23 cellular contexts compared by ENCODE assay signal in the genomic region with DNA sequence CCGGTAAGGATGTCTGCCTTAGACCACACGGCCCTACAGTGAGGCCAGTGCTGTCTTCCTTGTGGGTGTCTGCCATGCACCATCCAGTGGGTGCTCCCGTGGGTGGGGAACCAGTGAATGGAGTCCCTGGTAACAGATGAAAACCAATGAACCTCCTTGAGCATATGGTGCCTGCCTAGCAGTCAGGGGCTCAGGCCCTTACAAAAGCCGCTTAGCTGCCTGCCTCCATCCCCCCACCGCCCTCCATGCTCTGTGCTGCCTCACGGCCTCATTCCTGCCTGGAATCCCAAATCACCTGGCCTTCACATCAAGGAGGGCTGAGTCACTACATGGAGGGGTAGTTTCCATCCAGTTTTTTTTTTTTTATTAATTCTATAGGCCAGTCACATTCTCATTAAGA.
"Had no signal": no experiment of that assay in that cellular context is flagged by ENCODE, and none has a peak within 500 bp of the region (broad histone marks: within the 10 kb centered on the region; RNA-seq: fewer than 3 reads in every experiment).

No MANE protein-coding gene starts in this region.

- H3K9me3 ChIP-seq: gastrocnemius medialis, neutrophil, pancreas, testis, tibial artery, upper lobe of left lung, vagina had no signal

- H3K27ac ChIP-seq: gastrocnemius medialis, hepatocyte, neutrophil, pancreas, testis, tibial artery, upper lobe of left lung, vagina had no signal

- H3K36me3 ChIP-seq: gastrocnemius medialis, heart left ventricle, neutrophil, pancreas, tibial artery, upper lobe of left lung, vagina had no signal

- FAIRE-seq: endometrium, kidney, pancreas had no signal

- DNase-seq: cortex of kidney; effector memory CD8-positive, alpha-beta T cell; erythroblast; gastrocnemius medialis; heart left ventricle; kidney; naive B cell; pancreas; stimulated activated CD4-positive, alpha-beta T cell treated with anti-CD3 and anti-CD28 coated beads, Interleukin-2, amount 100 ng/mL, for 24 hours; stimulated activated CD4-positive, alpha-beta T cell treated with anti-CD3 and anti-CD28 coated beads, Interleukin-4, amount 100 ng/mL, for 24 hours; stimulated activated naive CD8-positive, alpha-beta T cell treated with anti-CD3 and anti-CD28 coated beads, Interleukin-15, Interleukin-2, amounts not matched to agents 100 U/mL and 50 U/mL, for 24 hours; substantia nigra; testis; tibial artery; upper lobe of left lung had no signal

- H3K4me3 ChIP-seq: gastrocnemius medialis, heart left ventricle, hepatocyte, lung, pancreas, testis, tibial artery, upper lobe of left lung, vagina had no signal

- H3K27me3 ChIP-seq: gastrocnemius medialis, heart left ventricle, hepatocyte, pancreas, testis, tibial artery, upper lobe of left lung, vagina had no signal

- ATAC-seq: effector memory CD8-positive, alpha-beta T cell; gastrocnemius medialis; left lobe of liver; natural killer cell treated with Interleukin-12 subunit alpha and Interleukin-12 subunit beta and Interleukin-15 and Interleukin-18, amount 100 ng/mL, for 72 hours; pancreas; sciatic nerve; stimulated activated naive CD8-positive, alpha-beta T cell treated with anti-CD3 and anti-CD28 coated beads, Interleukin-15, Interleukin-2, amounts not matched to agents 100 U/mL and 50 U/mL, for 24 hours had no signal
